Comparison of ENCODE assay signal across 7 cellular contexts in genomic region chr1:155978973-155979429, GRCh38. TPM values are rescaled to one million over a fixed set of nuclear protein-coding genes. Genes with fewer than 3 reads are reported as not detected.
DNase-seq lines count a peak whose midpoint lies in the region; ATAC-seq lines count a peak whose summit lies in the region.

No MANE protein-coding gene starts in this region.

- H3K27ac ChIP-seq in ectodermal cell (ENCODE audit: insufficient read depth, low read depth, low read length, poor library complexity, severe bottlenecking), result peak overlapping the region; percentile 92

- H3K36me3 ChIP-seq in HAP-1 (replicated peaks) (no peaks in the 10 kb centered on the region), ectodermal cell (ENCODE audit: control insufficient read depth, insufficient read depth, low read length) (no peaks in the 10 kb centered on the region), mucosa of stomach (ENCODE audit: control insufficient read depth, insufficient read depth, low read length) (no peaks in the 10 kb centered on the region)

- in situ Hi-C loops in HAP-1 (cut with MboI; ENCODE audit: low sequenced_read_pairs), result no loop called here

- H3K4me1 ChIP-seq in HAP-1 (peaks cover 26% of the 10 kb centered on the region), ectodermal cell (ENCODE audit: control insufficient read depth, insufficient read depth, low read length) (peaks cover 29% of the 10 kb centered on the region), mucosa of stomach (ENCODE audit: control insufficient read depth, insufficient read depth, low read length) (peaks cover 77% of the 10 kb centered on the region)

- H3K4me3 ChIP-seq in HAP-1 (peak overlapping the region; percentile 94), ectodermal cell (ENCODE audit: insufficient read depth, low read depth, low read length) (peak overlapping the region; percentile 61), mucosa of stomach (ENCODE audit: low read length) (peak overlapping the region; percentile 44)

- DNase-seq in HAP-1 (ENCODE audit: low spot score in 2 of 2) (peak in 1 of 2 experiments; percentile 40), RPMI8226 (peak; percentile 55), GM19238 (ENCODE audit: insufficient read length, low spot score) (no peak), COLO829 (ENCODE audit: low spot score) (no peak)

- 6 to 9% methylated on average over 8 of the region's 8 CpGs for WGBS in ectodermal cell, 2 experiments

- H3K27me3 ChIP-seq in HAP-1 (ENCODE audit: low read depth) (no peaks in the 10 kb centered on the region), ectodermal cell (ENCODE audit: control insufficient read depth, insufficient read depth, low read length, poor library complexity, severe bottlenecking) (no peaks in the 10 kb centered on the region), mucosa of stomach (ENCODE audit: control insufficient read depth, insufficient read depth, low read length) (no peaks in the 10 kb centered on the region)

- H3K9me3 ChIP-seq in HAP-1, result no peaks in the 10 kb centered on the region
- H3K9me3 ChIP-seq in ectodermal cell (ENCODE audit: control insufficient read depth, low read length), result no peaks in the 10 kb centered on the region
- H3K9me3 ChIP-seq in mucosa of stomach (ENCODE audit: control insufficient read depth, low read length), result no peaks in the 10 kb centered on the region

- ATAC-seq in HG02973 (IDR thresholded peaks at IDR 0.05; ENCODE audit: unreplicated experiment), result no peak

- H3K9ac ChIP-seq in mucosa of stomach (ENCODE audit: low read length), result peak overlapping the region; percentile 81

RNA-seq across cellular contexts. Expression of gene ARHGEF2, which starts 0.7 kb away (rescaled TPM):
- 101 TPM for polyA plus RNA-seq in ectodermal cell (2013, experiment 1 of 4)
- 103 TPM for polyA plus RNA-seq in ectodermal cell (2013, experiment 2 of 4)
- 75.5 TPM for polyA plus RNA-seq in ectodermal cell (2013, experiment 3 of 4)
- 93.8 TPM for polyA plus RNA-seq in ectodermal cell (2013, experiment 4 of 4)

RNA-seq across cellular contexts. Expression of gene RXFP4, which starts 37.6 kb away (rescaled TPM):
- polyA plus RNA-seq in ectodermal cell (2013, experiment 1 of 4), result not detected
- not detected for polyA plus RNA-seq in ectodermal cell (2013, experiment 2 of 4)
- polyA plus RNA-seq in ectodermal cell (2013, experiment 3 of 4), result not detected
- polyA plus RNA-seq in ectodermal cell (2013, experiment 4 of 4), result not detected

RNA-seq across cellular contexts. Expression of gene SSR2, which starts 41.8 kb away (rescaled TPM):
- 291 TPM for polyA plus RNA-seq in ectodermal cell (2013, experiment 1 of 4)
- polyA plus RNA-seq in ectodermal cell (2013, experiment 2 of 4), result 312 TPM
- polyA plus RNA-seq in ectodermal cell (2013, experiment 3 of 4), result 261 TPM
- 314 TPM for polyA plus RNA-seq in ectodermal cell (2013, experiment 4 of 4)

RNA-seq across cellular contexts. Expression of gene KHDC4, which starts 44.8 kb away (rescaled TPM):
- 76.7 TPM for polyA plus RNA-seq in ectodermal cell (2013, experiment 1 of 4)
- 72.3 TPM for polyA plus RNA-seq in ectodermal cell (2013, experiment 2 of 4)
- polyA plus RNA-seq in ectodermal cell (2013, experiment 3 of 4), result 59.3 TPM
- polyA plus RNA-seq in ectodermal cell (2013, experiment 4 of 4), result 68.1 TPM

Comparison
In these comparisons a context has a peak if more than half of its experiments do, and no peak if none do; other contexts are left out.
1. H3K4me3 ChIP-seq: peak in every context shown above with its lines; median percentile 94 in HAP-1; 61 in ectodermal cell; 44 in mucosa of stomach.